8 cellular contexts compared by ENCODE assay signal in the genomic region with DNA sequence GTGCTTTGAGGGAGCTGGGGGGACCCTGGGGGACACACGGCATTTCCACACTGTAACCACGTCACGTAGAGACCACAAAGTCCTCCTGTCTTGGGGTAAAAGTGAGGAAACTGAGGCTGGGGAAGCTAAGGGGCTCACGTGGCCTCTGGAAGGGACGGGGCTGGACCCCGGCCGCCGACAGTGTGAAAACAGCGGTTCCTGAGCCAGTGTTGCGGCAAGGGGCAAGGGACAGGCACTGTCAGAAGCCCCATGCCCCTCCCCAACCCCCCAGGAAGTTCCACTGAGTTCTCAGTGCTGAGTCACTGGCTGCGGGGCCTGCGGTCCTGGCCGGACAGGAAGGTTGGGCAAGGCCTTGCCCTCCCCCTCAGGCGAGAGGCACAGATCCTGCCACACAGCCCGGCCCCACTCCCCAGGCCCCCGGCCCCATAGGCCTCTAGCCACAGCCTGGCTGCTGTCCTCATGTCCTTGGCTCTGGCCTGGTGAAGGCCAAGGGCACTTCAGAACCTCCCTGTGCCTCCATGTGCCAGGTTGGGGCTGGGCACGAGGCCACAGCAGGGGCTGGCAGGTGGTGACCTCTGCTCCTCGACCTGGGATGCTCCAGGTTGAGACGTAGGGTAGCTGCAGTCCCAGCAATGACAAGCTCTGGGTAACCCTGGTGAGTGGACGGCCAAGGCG. TPM values are rescaled to one million over a fixed set of nuclear protein-coding genes. Genes with fewer than 3 reads are reported as not detected.
DNase-seq lines count a peak whose midpoint lies in the region; ATAC-seq and TF ChIP-seq lines count a peak whose summit lies in the region.

No MANE protein-coding gene starts in this region.

- H3K4me1 Mint-ChIP-seq in CD4-positive, alpha-beta T cell (ENCODE audit: low read depth): peaks cover 28% of the 10 kb centered on the region

- H3K27me3 ChIP-seq in CD4-positive, alpha-beta T cell (ENCODE audit: control insufficient read depth, insufficient read depth, low read length): no peaks in the 10 kb centered on the region

- CTCF ChIA-PET in CD4-positive, alpha-beta T cell (lab: Charles Lee): no interaction called here

- TF ChIP-seq POLR2A in NB4 (IDR thresholded peaks at IDR 0.05; ENCODE audit: extremely low read depth, insufficient read length): peak; percentile 7

- no peaks in the 10 kb centered on the region for H3K36me3 ChIP-seq in mucosa of descending colon (ENCODE audit: low read depth)

- ATAC-seq in mucosa of descending colon (peak; percentile 10), HG02852 (IDR thresholded peaks at IDR 0.05; ENCODE audit: unreplicated experiment) (no peak), HG02623 (IDR thresholded peaks at IDR 0.05; ENCODE audit: unreplicated experiment) (no peak)
- ATAC-seq in CD4-positive, alpha-beta T cell (ENCODE audit: poor library complexity): no peak

- no peaks in the 10 kb centered on the region for H3K9me3 Mint-ChIP-seq in CD4-positive, alpha-beta T cell

- H3K4me3 ChIP-seq in AG09309 (ENCODE audit: control insufficient read depth, low read depth, low read length) (no peak overlapping the region), NB4 (ENCODE audit: low read depth, low read length) (peak overlapping the region; percentile 30), choroid plexus epithelial cell (ENCODE audit: low read depth, low read length) (no peak overlapping the region), mucosa of descending colon (no peak overlapping the region)

- DNase-seq in AG09309 (ENCODE audit: low read depth) (peak; percentile 81), NB4 (ENCODE audit: low read depth) (peak; percentile 96), choroid plexus epithelial cell (ENCODE audit: low read depth) (peak; percentile 88), mucosa of descending colon (peak in 2 of 3 donors; percentile 66 to 87), putamen (ENCODE audit: low spot score) (no peak)
- DNase-seq in CD4-positive, alpha-beta T cell: no peak

- peaks cover 29% of the 10 kb centered on the region for H3K4me1 ChIP-seq in mucosa of descending colon (ENCODE audit: low read depth)

- no peaks in the 10 kb centered on the region for H3K27me3 Mint-ChIP-seq in CD4-positive, alpha-beta T cell

- H3K27ac Mint-ChIP-seq in CD4-positive, alpha-beta T cell: no peak overlapping the region

- intact Hi-C loops in mucosa of descending colon (cut with DNase I, micrococcal nuclease): no loop called here
- intact Hi-C loops in CD4-positive, alpha-beta T cell (cut with DNase I, micrococcal nuclease): loop anchor here in 1 of 2 experiments (2.0 kb wide), 1 partner anchor 17 kb away; no protein-coding TSS in a partner anchor

- no peaks in the 10 kb centered on the region for H3K36me3 Mint-ChIP-seq in CD4-positive, alpha-beta T cell (ENCODE audit: low read depth)

- TF ChIP-seq CTCF in AG09309 (IDR thresholded peaks at IDR 0.05; ENCODE audit: control insufficient read depth, insufficient read depth, low read depth, low read length, missing control alignments) (no peak), NB4 (IDR thresholded peaks at IDR 0.05; ENCODE audit: low read depth, low read length) (no peak), choroid plexus epithelial cell (conservative IDR thresholded peaks at IDR 0.05; ENCODE audit: low read depth, low read length) (no peak), mucosa of descending colon (IDR thresholded peaks at IDR 0.05) (no peak)
- no peak for TF ChIP-seq CTCF in CD4-positive, alpha-beta T cell (IDR thresholded peaks at IDR 0.05)

- POLR2A ChIA-PET in CD4-positive, alpha-beta T cell (lab: Charles Lee): no interaction called here

- H3K27ac ChIP-seq in CD4-positive, alpha-beta T cell (ENCODE audit: low read depth, low read length): no peak overlapping the region

- H3K4me3 Mint-ChIP-seq in CD4-positive, alpha-beta T cell: no peak overlapping the region

- H3K9me3 ChIP-seq in mucosa of descending colon: no peaks in the 10 kb centered on the region
- H3K9me3 ChIP-seq in CD4-positive, alpha-beta T cell (ENCODE audit: control insufficient read depth, low read length): no peaks in the 10 kb centered on the region

RNA-seq across cellular contexts. Expression of a gene that starts 5.0 kb away (rescaled TPM):
- total RNA-seq in mucosa of descending colon: 10 to 100 TPM; 41.3 to 46.3 (median 45.4) TPM
- total RNA-seq in CD4-positive, alpha-beta T cell: 100 to 1,000 TPM; 129 to 135 TPM

RNA-seq across cellular contexts. Expression of a gene that starts 11.2 kb away (rescaled TPM):
- total RNA-seq in mucosa of descending colon: 100 to 1,000 TPM in 2 of 3 donors, 10 to 100 TPM in 1; 41.0 to 150 (median 104) TPM
- total RNA-seq in CD4-positive, alpha-beta T cell: 10 to 100 TPM; 93.4 to 99.0 TPM

RNA-seq across cellular contexts. Expression of a gene that starts 55.8 kb away (rescaled TPM):
- 100 to 1,000 TPM; 177 to 221 (median 189) TPM for total RNA-seq in mucosa of descending colon
- 100 to 1,000 TPM; 277 to 286 TPM for total RNA-seq in CD4-positive, alpha-beta T cell

Comparison
In these comparisons a context has a peak if more than half of its experiments do, and no peak if none do; other contexts are left out.
1. DNase-seq: peak in AG09309 (single experiment), NB4 (single experiment), choroid plexus epithelial cell (single experiment) and mucosa of descending colon (2 of 3); none in CD4-positive, alpha-beta T cell (0 of 10) and putamen (single experiment).